In genomic region chr6:137036566-137037300, GRCh38 we compare ENCODE assay signal across 13 cellular contexts. TPM values are rescaled to one million over a fixed set of nuclear protein-coding genes. Genes with fewer than 3 reads are reported as not detected.
"Had no signal": no experiment of that assay in that cellular context is flagged by ENCODE, and none has a peak within 500 bp of the region (broad histone marks: within the 10 kb centered on the region; RNA-seq: fewer than 3 reads in every experiment).

No MANE protein-coding gene starts in this region.

- DNase-seq: activated CD4-positive, alpha-beta T cell treated with anti-CD3 and anti-CD28 coated beads, Interleukin-2, amount 50 U/mL, for 48 hours; activated CD4-positive, CD25-positive, alpha-beta regulatory T cell treated with anti-CD3 and anti-CD28 coated beads, Interleukin-2, amount 50 U/mL, for 72 hours; activated CD8-positive, alpha-beta memory T cell treated with anti-CD3 and anti-CD28 coated beads, Interleukin-2, amount 10 ng/mL, durations not matched to agents 7 days and 5 days; activated effector memory CD4-positive, alpha-beta T cell treated with Interleukin-2 at 50 U/mL for 16 hours; activated T-cell treated with anti-CD3 and anti-CD28 coated beads, Interleukin-2, amount 50 U/mL, for 24 hours; amygdala; dorsolateral prefrontal cortex; heart left ventricle had no signal

- ATAC-seq: activated CD8-positive, alpha-beta memory T cell treated with anti-CD3 and anti-CD28 coated beads, Interleukin-2, amount 10 ng/mL, durations not matched to agents 7 days and 5 days; activated naive CD4-positive, alpha-beta T cell treated with anti-CD3 and anti-CD28 coated beads, Interleukin-2, amount 50 U/mL, for 72 hours; heart left ventricle; left lobe of liver had no signal

- H3K4me1 ChIP-seq: heart left ventricle, tibial nerve had no signal

- H3K36me3 ChIP-seq: heart left ventricle, tibial nerve had no signal

- H3K4me3 ChIP-seq: dorsolateral prefrontal cortex, heart left ventricle, tibial nerve had no signal

- H3K27ac ChIP-seq: dorsolateral prefrontal cortex, heart left ventricle, tibial nerve had no signal

- H3K9me3 ChIP-seq: tibial nerve had no signal

RNA-seq across cellular contexts. Expression of gene IL20RA, which starts 8.0 kb away (rescaled TPM):
- total RNA-seq: activated CD8-positive, alpha-beta memory T cell treated with anti-CD3 and anti-CD28 coated beads, Interleukin-2, amount 10 ng/mL, durations not matched to agents 7 days and 5 days; activated naive CD4-positive, alpha-beta T cell treated with anti-CD3 and anti-CD28 coated beads, Interleukin-2, amount 50 U/mL, for 72 hours; T-helper 2 cell treated with Interferon-gamma antibody and Interleukin-4, amounts not matched to agents 100 ng/mL and 5 ng/mL, for 36 hours had no signal
- polyA plus RNA-seq: neural cell had no signal
